ENCODE assay signal across 8 cellular contexts in genomic region chr14:32077081-32078029, GRCh38. TPM values are rescaled to one million over a fixed set of nuclear protein-coding genes. Genes with fewer than 3 reads are reported as not detected.
DNase-seq lines count a peak whose midpoint lies in the region; ATAC-seq and TF ChIP-seq lines count a peak whose summit lies in the region.

A gene with protein sequence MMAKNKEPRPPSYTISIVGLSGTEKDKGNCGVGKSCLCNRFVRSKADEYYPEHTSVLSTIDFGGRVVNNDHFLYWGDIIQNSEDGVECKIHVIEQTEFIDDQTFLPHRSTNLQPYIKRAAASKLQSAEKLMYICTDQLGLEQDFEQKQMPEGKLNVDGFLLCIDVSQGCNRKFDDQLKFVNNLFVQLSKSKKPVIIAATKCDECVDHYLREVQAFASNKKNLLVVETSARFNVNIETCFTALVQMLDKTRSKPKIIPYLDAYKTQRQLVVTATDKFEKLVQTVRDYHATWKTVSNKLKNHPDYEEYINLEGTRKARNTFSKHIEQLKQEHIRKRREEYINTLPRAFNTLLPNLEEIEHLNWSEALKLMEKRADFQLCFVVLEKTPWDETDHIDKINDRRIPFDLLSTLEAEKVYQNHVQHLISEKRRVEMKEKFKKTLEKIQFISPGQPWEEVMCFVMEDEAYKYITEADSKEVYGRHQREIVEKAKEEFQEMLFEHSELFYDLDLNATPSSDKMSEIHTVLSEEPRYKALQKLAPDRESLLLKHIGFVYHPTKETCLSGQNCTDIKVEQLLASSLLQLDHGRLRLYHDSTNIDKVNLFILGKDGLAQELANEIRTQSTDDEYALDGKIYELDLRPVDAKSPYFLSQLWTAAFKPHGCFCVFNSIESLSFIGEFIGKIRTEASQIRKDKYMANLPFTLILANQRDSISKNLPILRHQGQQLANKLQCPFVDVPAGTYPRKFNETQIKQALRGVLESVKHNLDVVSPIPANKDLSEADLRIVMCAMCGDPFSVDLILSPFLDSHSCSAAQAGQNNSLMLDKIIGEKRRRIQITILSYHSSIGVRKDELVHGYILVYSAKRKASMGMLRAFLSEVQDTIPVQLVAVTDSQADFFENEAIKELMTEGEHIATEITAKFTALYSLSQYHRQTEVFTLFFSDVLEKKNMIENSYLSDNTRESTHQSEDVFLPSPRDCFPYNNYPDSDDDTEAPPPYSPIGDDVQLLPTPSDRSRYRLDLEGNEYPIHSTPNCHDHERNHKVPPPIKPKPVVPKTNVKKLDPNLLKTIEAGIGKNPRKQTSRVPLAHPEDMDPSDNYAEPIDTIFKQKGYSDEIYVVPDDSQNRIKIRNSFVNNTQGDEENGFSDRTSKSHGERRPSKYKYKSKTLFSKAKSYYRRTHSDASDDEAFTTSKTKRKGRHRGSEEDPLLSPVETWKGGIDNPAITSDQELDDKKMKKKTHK (N-terminal part only) (plus strand): TSS chr14:32077304. CDS start chr14:32090670, 13,366 bp downstream.

- CTCF ChIA-PET in PC-9 (lab: Charles Lee), result no interaction called here

- peak within 1 kb of the TSS; percentile 96 for H2BK5ac ChIP-seq in neuronal stem cell (ENCODE audit: low read length)

- no peaks in the 10 kb centered on the region for H3K9me2 ChIP-seq in PC-9 (ENCODE audit: insufficient read depth)

- peak within 1 kb of the TSS; percentile 44 for H3K4ac ChIP-seq in neuronal stem cell (ENCODE audit: low read length)

- POLR2A ChIA-PET in PC-9 (lab: Charles Lee; ENCODE audit: unreplicated experiment), result interaction anchor here (0.5 to 0.7 kb wide), 4 partner anchors 44 to 657 kb away, joined by 3 to 7 read pairs (median 4); partner anchors contain the start of gene HEATR5A

- H3K36me3 ChIP-seq in PC-9 (ENCODE audit: low read depth) (no peaks in the 10 kb centered on the region), neuronal stem cell (replicated peaks in 1 of 2; ENCODE audit: control insufficient read depth in 2 of 2, insufficient read depth in 2 of 2, low read length in 2 of 2) (no peaks in the 10 kb centered on the region)

- H3K79me1 ChIP-seq in neuronal stem cell (ENCODE audit: low read depth, low read length), result peaks cover 4% of the 10 kb centered on the region

- H3K79me2 ChIP-seq in PC-9 (ENCODE audit: low read depth), result peaks cover 69% of the 10 kb centered on the region

- peak within 1 kb of the TSS; percentile 77 for H2BK12ac ChIP-seq in neuronal stem cell (ENCODE audit: low read length)

- ATAC-seq in GM18909 (IDR thresholded peaks at IDR 0.05; ENCODE audit: poor library complexity, unreplicated experiment) (peak; percentile 43), HG03280 (IDR thresholded peaks at IDR 0.05; ENCODE audit: unreplicated experiment) (peak; percentile 55), foreskin keratinocyte (peak; percentile 0)

- no peaks in the 10 kb centered on the region for H3K27me3 Mint-ChIP-seq in type B pancreatic cell

- peaks cover 3% of the 10 kb centered on the region for H3K36me3 Mint-ChIP-seq in type B pancreatic cell

- no peaks in the 10 kb centered on the region for H3K9me3 ChIP-seq in PC-9 (ENCODE audit: insufficient read depth, low read depth)
- H3K9me3 ChIP-seq in neuronal stem cell (replicated peaks in 1 of 2; ENCODE audit: control insufficient read depth in 2 of 2, insufficient read depth in 1 of 2, low read depth in 1 of 2, low read length in 2 of 2), result no peaks in the 10 kb centered on the region

- peak within 1 kb of the TSS; percentile 96 for H2BK15ac ChIP-seq in neuronal stem cell (ENCODE audit: low read length)

- H3K9ac ChIP-seq in neuronal stem cell (ENCODE audit: low read depth, low read length, poor library complexity), result peak within 1 kb of the TSS; percentile 98

- peaks cover 36% of the 10 kb centered on the region for H3K4me1 Mint-ChIP-seq in type B pancreatic cell (ENCODE audit: unreplicated experiment)

- peak within 1 kb of the TSS; percentile 50 for H2BK120ac ChIP-seq in neuronal stem cell (ENCODE audit: low read depth, low read length)

- BruUV-seq in PC-9 (replicated peaks; lab: Mats Ljungman, UMichigan), result no TSS peak

- H3K4me3 ChIP-seq in PC-9 (peak within 1 kb of the TSS; percentile 78), neuronal stem cell (ENCODE audit: low read length in 2 of 2) (peak within 1 kb of the TSS; percentile 97 to 100)

- no peak within 1 kb of the TSS for H4K8ac ChIP-seq in neuronal stem cell (ENCODE audit: low read depth, low read length)

- peak within 1 kb of the TSS; percentile 99 for H3K4me3 Mint-ChIP-seq in type B pancreatic cell

- H4K91ac ChIP-seq in neuronal stem cell (ENCODE audit: low read depth, low read length, poor library complexity), result no peak within 1 kb of the TSS

- H3F3A ChIP-seq in PC-9 (ENCODE audit: insufficient read depth, low read depth), result peaks cover 13% of the 10 kb centered on the region

- intact Hi-C loops in PC-9 (cut with micrococcal nuclease; ENCODE audit: unreplicated experiment), result loop anchor here (2.0 to 10.0 kb wide), 7 partner anchors 55 to 621 kb away; partner anchors contain the start of gene DTD2

- peaks cover 4% of the 10 kb centered on the region for H4K20me1 ChIP-seq in PC-9 (ENCODE audit: insufficient read depth)

- H3K14ac ChIP-seq in neuronal stem cell (ENCODE audit: low read length), result peak within 1 kb of the TSS; percentile 56

- TF ChIP-seq CTCF in PC-9 (conservative IDR thresholded peaks at IDR 0.05) (no peak), foreskin keratinocyte (conservative IDR thresholded peaks at IDR 0.05) (peak; percentile 7), type B pancreatic cell (conservative IDR thresholded peaks at IDR 0.05) (peak; percentile 49)

- H3K27ac ChIP-seq in PC-9 (peak within 1 kb of the TSS; percentile 98), foreskin keratinocyte (peak within 1 kb of the TSS; percentile 94), neuronal stem cell (replicated peaks; ENCODE audit: low read length) (peak within 1 kb of the TSS; percentile 99)

- no peaks in the 10 kb centered on the region for H3K27me3 ChIP-seq in PC-9 (ENCODE audit: insufficient read depth, low read depth)
- H3K27me3 ChIP-seq in foreskin keratinocyte, result no peaks in the 10 kb centered on the region
- H3K27me3 ChIP-seq in neuronal stem cell (ENCODE audit: control insufficient read depth in 3 of 3, insufficient read depth in 3 of 3, low read depth in 1 of 3, low read length in 3 of 3), result peaks cover 0 to 13% (median 0%) of the 10 kb centered on the region in 3 experiments

- H2AFZ ChIP-seq in PC-9, result peak within 1 kb of the TSS; percentile 98
- H2AFZ ChIP-seq in neuronal stem cell (ENCODE audit: low read length), result peak within 1 kb of the TSS; percentile 99

- H3K4me2 ChIP-seq in PC-9 (peak within 1 kb of the TSS; percentile 98), neuronal stem cell (ENCODE audit: insufficient read depth, low read length, poor library complexity, severe bottlenecking) (peak within 1 kb of the TSS; percentile 68)

- peak within 1 kb of the TSS; percentile 99 for H2AK5ac ChIP-seq in neuronal stem cell (ENCODE audit: low read depth, low read length)

- H3K4me1 ChIP-seq in PC-9 (replicated peaks; ENCODE audit: insufficient read depth) (peaks cover 26% of the 10 kb centered on the region), foreskin keratinocyte (peaks cover 33% of the 10 kb centered on the region), neuronal stem cell (ENCODE audit: control insufficient read depth in 2 of 2, insufficient read depth in 1 of 2, low read depth in 1 of 2, low read length in 2 of 2) (peaks cover 3 to 6% of the 10 kb centered on the region in 2 donors)

- peak; percentile 5 for DNase-seq in AG08395 (ENCODE audit: low spot score)
- peak in 1 of 2 experiments; percentile 6 for DNase-seq in PC-9
- peak; percentile 91 for DNase-seq in activated effector memory CD4-positive, alpha-beta T cell treated with anti-CD3 and anti-CD28 coated beads, Interleukin-2, amount 50 U/mL, for 16 hours
- DNase-seq in foreskin keratinocyte, result peak in 1 of 2 donors; percentile 46
- DNase-seq in neuronal stem cell (ENCODE audit: low spot score), result peak; percentile 67
- DNase-seq in type B pancreatic cell (ENCODE audit: extremely low spot score, unreplicated experiment), result peak; percentile 85

- peaks cover 4% of the 10 kb centered on the region for H3K9me3 Mint-ChIP-seq in type B pancreatic cell

- H3K27ac Mint-ChIP-seq in type B pancreatic cell, result peak within 1 kb of the TSS; percentile 98

- no CpG with 5 or more reads among the region's 98 CpGs for WGBS in neuronal stem cell (ENCODE audit: extremely low coverage in 2 of 2, insufficient read length in 2 of 2, insufficient replicate concordance in 1 of 2), 2 donors

- peak within 1 kb of the TSS; percentile 99 for H3K18ac ChIP-seq in neuronal stem cell (ENCODE audit: low read length)

- peak within 1 kb of the TSS; percentile 75 for H3K23ac ChIP-seq in neuronal stem cell (ENCODE audit: low read depth, low read length, poor library complexity)

RNA-seq across cellular contexts. Expression of the gene that starts here (rescaled TPM):
- 45.3 and 58.6 TPM in 2 replicates for total RNA-seq in PC-9 (2021)
- total RNA-seq in foreskin keratinocyte, result 76.4 and 80.7 TPM in 2 replicates
- 11.6 and 13.4 TPM in 2 replicates for polyA plus RNA-seq in foreskin keratinocyte
- 49.9 TPM for polyA plus RNA-seq in neuronal stem cell (2013, experiment 1 of 2)
- 53.6 TPM for polyA plus RNA-seq in neuronal stem cell (2013, experiment 2 of 2)
- total RNA-seq in type B pancreatic cell (ENCODE audit: low replicate concordance), result 157 and 169 TPM in 2 replicates

Comparison
In these comparisons a context has a peak if more than half of its experiments do, and no peak if none do; other contexts are left out.
1. ATAC-seq: peak in every context shown above with its lines; median percentile 55 in HG03280; 43 in GM18909; 0 in foreskin keratinocyte.